In the genomic region with DNA sequence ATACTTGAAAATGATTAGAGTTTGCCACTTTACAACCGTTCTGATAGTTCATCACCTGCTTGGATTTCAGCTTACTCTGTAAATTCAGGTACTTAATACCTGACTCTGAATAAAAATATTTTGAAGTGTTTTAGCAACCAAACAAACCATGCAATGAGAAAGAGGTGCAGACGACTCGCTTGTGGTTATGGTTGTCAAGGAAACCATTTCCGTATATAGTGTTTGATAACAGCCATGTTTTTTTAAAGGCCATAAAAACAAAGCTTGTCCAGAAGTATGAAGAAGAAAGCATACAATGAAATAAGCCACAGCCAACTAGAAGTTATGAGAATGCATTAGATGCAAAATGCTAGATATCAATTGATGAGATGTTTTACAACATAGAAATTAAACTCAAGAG, we compare ENCODE assay signal across 8 cellular contexts.
DNase-seq lines count a peak whose midpoint lies in the region; ATAC-seq and TF ChIP-seq lines count a peak whose summit lies in the region.

No MANE protein-coding gene starts in this region.

- H3K27ac Mint-ChIP-seq in CD4-positive, alpha-beta T cell: peak overlapping the region; percentile 94
- peak overlapping the region; percentile 98 to 100 (median 99) for H3K27ac Mint-ChIP-seq in immature natural killer cell

- POLR2A ChIA-PET in CD4-positive, alpha-beta T cell (lab: Charles Lee): interaction anchor here (0.6 to 2.7 kb wide), 19 partner anchors 22 to 410 kb away, joined by 3 to 55 read pairs (median 3); partner anchors contain the start of genes IVNS1ABP, SWT1 and TRMT1L

- H3K36me3 Mint-ChIP-seq in CD4-positive, alpha-beta T cell (ENCODE audit: low read depth): no peaks in the 10 kb centered on the region
- peaks cover 0 to 4% (median under 1%) of the 10 kb centered on the region in 3 donors for H3K36me3 Mint-ChIP-seq in immature natural killer cell

- H3K27ac ChIP-seq in CD4-positive, alpha-beta T cell (ENCODE audit: low read depth, low read length): peak overlapping the region; percentile 88
- no peak overlapping the region for H3K27ac ChIP-seq in psoas muscle

- H3K36me3 ChIP-seq in psoas muscle (ENCODE audit: insufficient read depth in 1 of 2, low read depth in 1 of 2): no peaks in the 10 kb centered on the region

- peak in 8 of 10 experiments; percentile 15 to 66 (median 22) for DNase-seq in CD4-positive, alpha-beta T cell
- peak; percentile 27 for DNase-seq in NCI-H1436 treated with DMSO at 0.1 percent for 48 hours (lab: John Stamatoyannopoulos, UW)
- DNase-seq in activated CD4-positive, alpha-beta T cell treated with anti-CD3 and anti-CD28 coated beads for 48 hours: peak; percentile 22
- DNase-seq in immature natural killer cell: peak; percentile 88 to 89 (median 89)
- no peak for DNase-seq in psoas muscle
- no peak for DNase-seq in mucosa of gallbladder (ENCODE audit: low spot score)

- H3K4me1 Mint-ChIP-seq in CD4-positive, alpha-beta T cell (ENCODE audit: low read depth): peaks cover 92% of the 10 kb centered on the region
- H3K4me1 Mint-ChIP-seq in immature natural killer cell: peaks cover 46 to 60% of the 10 kb centered on the region in 2 donors

- H3K9me3 ChIP-seq in CD4-positive, alpha-beta T cell (ENCODE audit: control insufficient read depth, low read length): no peaks in the 10 kb centered on the region
- H3K9me3 ChIP-seq in psoas muscle: no peaks in the 10 kb centered on the region

- no peaks in the 10 kb centered on the region for H3K9me3 Mint-ChIP-seq in CD4-positive, alpha-beta T cell
- H3K9me3 Mint-ChIP-seq in immature natural killer cell: peaks cover 0 to 2% (median 0%) of the 10 kb centered on the region in 6 donors

- no peaks in the 10 kb centered on the region for H3K27me3 Mint-ChIP-seq in CD4-positive, alpha-beta T cell
- peaks cover 4 to 11% (median 9%) of the 10 kb centered on the region in 3 donors for H3K27me3 Mint-ChIP-seq in immature natural killer cell (ENCODE audit: low read depth in 3 of 3)

- intact Hi-C loops in CD4-positive, alpha-beta T cell (cut with DNase I, micrococcal nuclease): loop anchor here (1.0 to 10.0 kb wide), 6 partner anchors 28 to 825 kb away; partner anchors contain the start of genes SWT1 (in 2 of the 2), TRMT1L (in 2 of the 2), EDEM3 (in 1 of the 2) and IVNS1ABP (in 1 of the 2)
- intact Hi-C loops in psoas muscle (cut with DNase I): no loop called here

- H3K4me3 ChIP-seq in psoas muscle: no peak overlapping the region

- 25 to 28% (median 27%) methylated on average over 4 of the region's 4 CpGs for WGBS in psoas muscle, 3 donors

- TF ChIP-seq CTCF in CD4-positive, alpha-beta T cell (IDR thresholded peaks at IDR 0.05): no peak
- TF ChIP-seq CTCF in psoas muscle (IDR thresholded peaks at IDR 0.05): no peak

- ATAC-seq in CD4-positive, alpha-beta T cell (ENCODE audit: poor library complexity): peak; percentile 81
- ATAC-seq in GM19452 (IDR thresholded peaks at IDR 0.05; ENCODE audit: unreplicated experiment) (peak; percentile 59), GM18517 (IDR thresholded peaks at IDR 0.05; ENCODE audit: unreplicated experiment) (no peak), psoas muscle (no peak)

- CTCF ChIA-PET in CD4-positive, alpha-beta T cell (lab: Charles Lee): interaction anchor here (0.9 to 4.6 kb wide), 9 partner anchors 12 to 808 kb away, joined by 3 to 26 read pairs (median 4); partner anchors contain the start of genes IVNS1ABP and TPR

- H3K4me1 ChIP-seq in psoas muscle: no peaks in the 10 kb centered on the region

- no peaks in the 10 kb centered on the region for H3K27me3 ChIP-seq in CD4-positive, alpha-beta T cell (ENCODE audit: control insufficient read depth, insufficient read depth, low read length)
- H3K27me3 ChIP-seq in psoas muscle (ENCODE audit: insufficient read depth in 3 of 3, low read length in 2 of 3): no peaks in the 10 kb centered on the region

- peak overlapping the region; percentile 74 for H3K4me3 Mint-ChIP-seq in CD4-positive, alpha-beta T cell
- H3K4me3 Mint-ChIP-seq in immature natural killer cell: peak overlapping the region; percentile 75 to 88 (median 83)

Comparison
In these comparisons a context has a peak if more than half of its experiments do, and no peak if none do; other contexts are left out.
1. ATAC-seq: peak in CD4-positive, alpha-beta T cell (single experiment) and GM19452 (single experiment); none in GM18517 (single experiment) and psoas muscle (0 of 4).
2. DNase-seq: peak in CD4-positive, alpha-beta T cell (8 of 10), NCI-H1436 treated with DMSO at 0.1 percent for 48 hours (single experiment), activated CD4-positive, alpha-beta T cell treated with anti-CD3 and anti-CD28 coated beads for 48 hours (single experiment) and immature natural killer cell (3 of 3); none in psoas muscle (0 of 2) and mucosa of gallbladder (single experiment).
3. intact Hi-C loops: an anchor here in CD4-positive, alpha-beta T cell (1.0 to 10.0 kb wide); none called in psoas muscle.